ENCODE assay signal across 10 cellular contexts in genomic region chr4:163161536-163162205, GRCh38. TPM values are rescaled to one million over a fixed set of nuclear protein-coding genes. Genes with fewer than 3 reads are reported as not detected.
A peak's percentile ranks its signal among the peaks of the same experiment; 100 is the strongest.
DNase-seq lines count a peak whose midpoint lies in the region; ATAC-seq lines count a peak whose summit lies in the region.
"Had no signal": no experiment of that assay in that cellular context is flagged by ENCODE, and none has a peak within 500 bp of the region (broad histone marks: within the 10 kb centered on the region; RNA-seq: fewer than 3 reads in every experiment).

No MANE protein-coding gene starts in this region.

- peaks cover 51% of the 10 kb centered on the region for H3K36me3 Mint-ChIP-seq in activated naive CD4-positive, alpha-beta T cell treated with anti-CD3 and anti-CD28 coated beads for 36 hours (ENCODE audit: low read depth)
- peaks cover 41% of the 10 kb centered on the region for H3K36me3 Mint-ChIP-seq in activated T-helper 1 cell treated with anti-CD3 and anti-CD28 coated beads, Interleukin-12 subunit alpha, Interleukin-12 subunit beta, Interleukin-2, Interleukin-4 antibody, amounts not matched to agents 30 ng/mL and 10 ng/mL and 1 ng/mL, durations not matched to agents 14 hours and 24 hours and 36 hours (ENCODE audit: low read depth)
- H3K36me3 Mint-ChIP-seq in stimulated activated naive CD8-positive, alpha-beta T cell treated with anti-CD3 and anti-CD28 coated beads, Interleukin-15, Interleukin-2, amounts not matched to agents 100 ng/mL and 50 ng/mL, for 24 hours (ENCODE audit: low read depth): peaks cover 87% of the 10 kb centered on the region

- CTCF ChIA-PET in activated naive CD4-positive, alpha-beta T cell treated with anti-CD3 and anti-CD28 coated beads for 36 hours (lab: Charles Lee): interaction anchor here (0.6 to 0.7 kb wide), 2 partner anchors 72 to 662 kb away, joined by 3 read pairs; no protein-coding TSS in a partner anchor

- peaks cover 67% of the 10 kb centered on the region for H3K4me1 Mint-ChIP-seq in activated naive CD4-positive, alpha-beta T cell treated with anti-CD3 and anti-CD28 coated beads for 36 hours (ENCODE audit: low read depth)
- H3K4me1 Mint-ChIP-seq in activated T-helper 1 cell treated with anti-CD3 and anti-CD28 coated beads, Interleukin-12 subunit alpha, Interleukin-12 subunit beta, Interleukin-2, Interleukin-4 antibody, amounts not matched to agents 30 ng/mL and 10 ng/mL and 1 ng/mL, durations not matched to agents 14 hours and 24 hours and 36 hours (ENCODE audit: low read depth): peaks cover 46% of the 10 kb centered on the region
- peaks cover 69% of the 10 kb centered on the region for H3K4me1 Mint-ChIP-seq in stimulated activated naive CD8-positive, alpha-beta T cell treated with anti-CD3 and anti-CD28 coated beads, Interleukin-15, Interleukin-2, amounts not matched to agents 100 ng/mL and 50 ng/mL, for 24 hours (ENCODE audit: low read depth)

- no peaks in the 10 kb centered on the region for H3K27me3 Mint-ChIP-seq in activated naive CD4-positive, alpha-beta T cell treated with anti-CD3 and anti-CD28 coated beads for 36 hours (ENCODE audit: low read depth)
- H3K27me3 Mint-ChIP-seq in activated T-helper 1 cell treated with anti-CD3 and anti-CD28 coated beads, Interleukin-12 subunit alpha, Interleukin-12 subunit beta, Interleukin-2, Interleukin-4 antibody, amounts not matched to agents 30 ng/mL and 10 ng/mL and 1 ng/mL, durations not matched to agents 14 hours and 24 hours and 36 hours (ENCODE audit: insufficient read depth): no peaks in the 10 kb centered on the region
- H3K27me3 Mint-ChIP-seq in stimulated activated naive CD8-positive, alpha-beta T cell treated with anti-CD3 and anti-CD28 coated beads, Interleukin-15, Interleukin-2, amounts not matched to agents 100 ng/mL and 50 ng/mL, for 24 hours: no peaks in the 10 kb centered on the region

- H3K27ac Mint-ChIP-seq in activated naive CD4-positive, alpha-beta T cell treated with anti-CD3 and anti-CD28 coated beads for 36 hours: peak overlapping the region; percentile 21
- H3K27ac Mint-ChIP-seq in activated T-helper 1 cell treated with anti-CD3 and anti-CD28 coated beads, Interleukin-12 subunit alpha, Interleukin-12 subunit beta, Interleukin-2, Interleukin-4 antibody, amounts not matched to agents 30 ng/mL and 10 ng/mL and 1 ng/mL, durations not matched to agents 14 hours and 24 hours and 36 hours: peak overlapping the region; percentile 42
- peak overlapping the region; percentile 8 for H3K27ac Mint-ChIP-seq in stimulated activated naive CD8-positive, alpha-beta T cell treated with anti-CD3 and anti-CD28 coated beads, Interleukin-15, Interleukin-2, amounts not matched to agents 100 ng/mL and 50 ng/mL, for 24 hours

- DNase-seq in activated naive CD4-positive, alpha-beta T cell treated with anti-CD3 and anti-CD28 coated beads for 36 hours: no peak
- DNase-seq in activated naive CD4-positive, alpha-beta T cell (lab: John Stamatoyannopoulos, UW): no peak
- DNase-seq in activated T-helper 1 cell treated with anti-CD3 and anti-CD28 coated beads, Interleukin-12 subunit alpha, Interleukin-12 subunit beta, Interleukin-2, Interleukin-4 antibody, amounts not matched to agents 30 ng/mL and 10 ng/mL and 1 ng/mL, durations not matched to agents 14 hours and 24 hours and 36 hours (ENCODE audit: low spot score): no peak
- DNase-seq in inferior parietal cortex (ENCODE audit: extremely low spot score) (peak; percentile 29), ecto neural progenitor cell (ENCODE audit: low spot score) (no peak), DMS 273 treated with DMSO at 0.1 percent for 48 hours (lab: John Stamatoyannopoulos, UW) (no peak)
- DNase-seq: cortex of kidney; stimulated activated naive CD4-positive, alpha-beta T cell had no signal

- intact Hi-C loops in activated naive CD4-positive, alpha-beta T cell treated with anti-CD3 and anti-CD28 coated beads for 36 hours (cut with micrococcal nuclease): loop anchor here (10.0 kb wide), 1 partner anchor 503 kb away; no protein-coding TSS in a partner anchor
- intact Hi-C loops in activated T-helper 1 cell treated with anti-CD3 and anti-CD28 coated beads, Interleukin-12 subunit alpha, Interleukin-12 subunit beta, Interleukin-2, Interleukin-4 antibody, amounts not matched to agents 30 ng/mL and 10 ng/mL and 1 ng/mL, durations not matched to agents 14 hours and 24 hours and 36 hours (cut with micrococcal nuclease): loop anchor here (5.0 kb wide), 1 partner anchor 269 kb away; no protein-coding TSS in a partner anchor

- no peak overlapping the region for H3K4me3 Mint-ChIP-seq in activated naive CD4-positive, alpha-beta T cell treated with anti-CD3 and anti-CD28 coated beads for 36 hours
- H3K4me3 Mint-ChIP-seq in activated T-helper 1 cell treated with anti-CD3 and anti-CD28 coated beads, Interleukin-12 subunit alpha, Interleukin-12 subunit beta, Interleukin-2, Interleukin-4 antibody, amounts not matched to agents 30 ng/mL and 10 ng/mL and 1 ng/mL, durations not matched to agents 14 hours and 24 hours and 36 hours: peak overlapping the region; percentile 9
- H3K4me3 Mint-ChIP-seq in stimulated activated naive CD8-positive, alpha-beta T cell treated with anti-CD3 and anti-CD28 coated beads, Interleukin-15, Interleukin-2, amounts not matched to agents 100 ng/mL and 50 ng/mL, for 24 hours: peak overlapping the region; percentile 42

- no peaks in the 10 kb centered on the region for H3K9me3 Mint-ChIP-seq in activated naive CD4-positive, alpha-beta T cell treated with anti-CD3 and anti-CD28 coated beads for 36 hours
- H3K9me3 Mint-ChIP-seq in activated T-helper 1 cell treated with anti-CD3 and anti-CD28 coated beads, Interleukin-12 subunit alpha, Interleukin-12 subunit beta, Interleukin-2, Interleukin-4 antibody, amounts not matched to agents 30 ng/mL and 10 ng/mL and 1 ng/mL, durations not matched to agents 14 hours and 24 hours and 36 hours: no peaks in the 10 kb centered on the region
- H3K9me3 Mint-ChIP-seq in stimulated activated naive CD8-positive, alpha-beta T cell treated with anti-CD3 and anti-CD28 coated beads, Interleukin-15, Interleukin-2, amounts not matched to agents 100 ng/mL and 50 ng/mL, for 24 hours: no peaks in the 10 kb centered on the region

- ATAC-seq in HG03196 (IDR thresholded peaks at IDR 0.05; ENCODE audit: unreplicated experiment): no peak

RNA-seq across cellular contexts. Expression of gene NAF1, which starts 5.0 kb away (rescaled TPM):
- total RNA-seq in activated naive CD4-positive, alpha-beta T cell treated with anti-CD3 and anti-CD28 coated beads for 36 hours: 10 to 100 TPM; 20.1 to 20.4 TPM
- 39.7 and 43.8 TPM in 2 replicates for total RNA-seq in activated T-helper 1 cell treated with anti-CD3 and anti-CD28 coated beads, Interleukin-12 subunit alpha, Interleukin-12 subunit beta, Interleukin-2, Interleukin-4 antibody, amounts not matched to agents 30 ng/mL and 10 ng/mL and 1 ng/mL, durations not matched to agents 14 hours and 24 hours and 36 hours
